Comparison of ENCODE assay signal across 8 cellular contexts in the genomic region with DNA sequence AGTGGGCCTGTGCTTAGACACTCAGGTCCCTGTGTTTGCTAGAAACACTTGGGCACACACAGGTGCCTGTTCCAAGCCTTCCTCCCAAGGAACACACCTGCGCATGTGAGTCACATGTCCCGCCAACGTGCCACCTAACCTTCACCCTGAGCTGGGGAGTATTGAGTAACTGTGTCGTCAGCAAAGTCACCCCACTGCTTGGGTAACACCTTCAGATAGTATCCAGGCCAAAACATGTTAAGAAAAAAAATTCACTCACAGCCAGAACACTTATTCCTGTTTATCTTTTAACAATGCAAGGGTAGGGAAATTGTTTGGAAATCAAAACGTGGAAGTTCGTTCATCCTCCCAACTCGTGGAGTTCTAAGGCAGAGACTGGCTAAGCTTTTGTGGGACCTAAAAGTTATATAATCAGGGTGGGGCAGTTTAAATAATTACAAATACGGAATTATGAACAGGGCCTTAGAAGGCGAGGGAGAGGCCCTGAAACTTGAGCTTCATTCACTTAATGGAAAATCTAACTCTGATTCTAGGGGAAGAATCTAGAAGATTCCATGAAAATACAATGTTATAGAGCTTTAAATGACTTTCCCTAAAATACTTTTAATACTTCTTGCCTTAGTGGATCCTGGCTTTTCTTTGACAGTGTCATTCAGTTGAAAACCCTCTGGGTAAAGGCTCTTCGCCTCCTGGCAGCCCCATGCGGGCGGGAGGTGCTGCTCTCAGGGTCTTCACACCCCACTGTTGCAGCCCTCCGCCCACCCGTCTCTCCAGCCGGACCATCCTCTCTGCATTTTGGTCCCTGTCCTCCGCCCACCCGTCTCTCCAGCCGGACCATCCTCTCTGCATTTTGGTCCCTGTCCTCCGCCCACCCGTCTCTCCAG. TPM values are rescaled to one million over a fixed set of nuclear protein-coding genes. Genes with fewer than 3 reads are reported as not detected.
DNase-seq lines count a peak whose midpoint lies in the region; ATAC-seq and TF ChIP-seq lines count a peak whose summit lies in the region.

No MANE protein-coding gene starts in this region.

- intact Hi-C loops in Caco-2 (cut with micrococcal nuclease; ENCODE audit: unreplicated experiment): loop anchor here (2.0 kb wide), 2 partner anchors 30 to 130 kb away; a partner anchor contains a TSS

- H3K4me1 ChIP-seq in Caco-2: peaks cover 13% of the 10 kb centered on the region; the same call in 1 of the 2 replicates
- no peaks in the 10 kb centered on the region for H3K4me1 ChIP-seq in endodermal cell (ENCODE audit: control insufficient read depth, insufficient read depth, low read length)

- TF ChIP-seq CTCF in Caco-2 (IDR thresholded peaks at IDR 0.05; ENCODE audit: insufficient read depth in 1 of 2, low read depth in 1 of 2, low read length in 1 of 2, severe bottlenecking in 1 of 2, unreplicated experiment in 1 of 2) (no peak), endodermal cell (conservative IDR thresholded peaks at IDR 0.05) (peak; percentile 21), nephron (IDR thresholded peaks at IDR 0.05; ENCODE audit: unreplicated experiment in 3 of 3) (no peak), type B pancreatic cell (conservative IDR thresholded peaks at IDR 0.05) (no peak)

- peak; percentile 46 to 75 for DNase-seq in Caco-2
- DNase-seq in activated CD4-positive, alpha-beta T cell treated with anti-CD3 and anti-CD28 coated beads for 48 hours: peak; percentile 61
- peak; percentile 54 for DNase-seq in endodermal cell
- no peak for DNase-seq in type B pancreatic cell (ENCODE audit: extremely low spot score, unreplicated experiment)
- DNase-seq in GM19238 (ENCODE audit: insufficient read length, low spot score): no peak
- DNase-seq in GOT3 (lab: John Stamatoyannopoulos, UW): no peak

- POLR2A ChIA-PET in Caco-2 (lab: Charles Lee): interaction anchor here (0.7 to 2.0 kb wide), 2 partner anchors 30 to 156 kb away, joined by 3 to 5 read pairs; a partner anchor contains a TSS

- H3K9me3 Mint-ChIP-seq in Caco-2 (ENCODE audit: unreplicated experiment) (no peaks in the 10 kb centered on the region), endodermal cell (peaks cover 3% of the 10 kb centered on the region), nephron (no peaks in the 10 kb centered on the region), type B pancreatic cell (peaks cover 5% of the 10 kb centered on the region)

- ATAC-seq in HG03442 (IDR thresholded peaks at IDR 0.05; ENCODE audit: unreplicated experiment): no peak

- H3K4me3 ChIP-seq in Caco-2 (ENCODE audit: low read depth, low read length) (no peak overlapping the region), endodermal cell (ENCODE audit: low read length) (no peak overlapping the region)

- H3K27me3 ChIP-seq in Caco-2 (replicated peaks; ENCODE audit: control insufficient read depth, insufficient read depth, low read length) (no peaks in the 10 kb centered on the region), endodermal cell (ENCODE audit: control insufficient read depth, insufficient read depth, low read length, poor library complexity, severe bottlenecking) (peaks cover 7% of the 10 kb centered on the region)

- H3K9me3 ChIP-seq in Caco-2 (no peaks in the 10 kb centered on the region), endodermal cell (ENCODE audit: control insufficient read depth, low read length) (no peaks in the 10 kb centered on the region)

- CTCF ChIA-PET in Caco-2 (lab: Charles Lee): interaction anchor here (1.0 to 2.9 kb wide), 4 partner anchors 31 to 279 kb away, joined by 3 to 15 read pairs (median 3); a partner anchor contains a TSS

- BruUV-seq in Caco-2 (replicated peaks; lab: Mats Ljungman, UMichigan): no TSS peak

- H3K36me3 Mint-ChIP-seq in Caco-2 (ENCODE audit: insufficient read depth, unreplicated experiment): peaks cover 15% of the 10 kb centered on the region
- H3K36me3 Mint-ChIP-seq in endodermal cell (ENCODE audit: low read depth): no peaks in the 10 kb centered on the region
- H3K36me3 Mint-ChIP-seq in nephron (ENCODE audit: low read depth): no peaks in the 10 kb centered on the region
- H3K36me3 Mint-ChIP-seq in type B pancreatic cell: peaks cover 4% of the 10 kb centered on the region

- no peak overlapping the region for H3K9ac ChIP-seq in endodermal cell (ENCODE audit: extremely low read depth, low read length, poor library complexity, severe bottlenecking)

- H3K27me3 Mint-ChIP-seq in Caco-2 (ENCODE audit: insufficient read depth, unreplicated experiment) (no peaks in the 10 kb centered on the region), endodermal cell (ENCODE audit: insufficient read depth) (peaks cover 73% of the 10 kb centered on the region), nephron (ENCODE audit: low read depth) (peaks cover 19% of the 10 kb centered on the region), type B pancreatic cell (peaks cover 39% of the 10 kb centered on the region)

- no peaks in the 10 kb centered on the region for H3K4me1 Mint-ChIP-seq in Caco-2 (ENCODE audit: low read depth, unreplicated experiment)
- peaks cover 2% of the 10 kb centered on the region for H3K4me1 Mint-ChIP-seq in endodermal cell
- H3K4me1 Mint-ChIP-seq in nephron: peaks cover 10% of the 10 kb centered on the region
- H3K4me1 Mint-ChIP-seq in type B pancreatic cell (ENCODE audit: unreplicated experiment): peaks cover 4% of the 10 kb centered on the region

- no peak overlapping the region for H3K27ac Mint-ChIP-seq in Caco-2 (ENCODE audit: unreplicated experiment)
- H3K27ac Mint-ChIP-seq in endodermal cell: no peak overlapping the region
- peak overlapping the region in 2 of 3 experiments; percentile 60 to 63 for H3K27ac Mint-ChIP-seq in nephron
- peak overlapping the region; percentile 90 for H3K27ac Mint-ChIP-seq in type B pancreatic cell

- 61 to 64% methylated on average over 11 to 14 of the region's 20 CpGs for WGBS in endodermal cell (ENCODE audit: insufficient coverage in 1 of 2, insufficient read length in 1 of 2), 2 experiments

- H3K4me3 Mint-ChIP-seq in Caco-2 (ENCODE audit: unreplicated experiment): peak overlapping the region; percentile 42
- H3K4me3 Mint-ChIP-seq in endodermal cell: peak overlapping the region; percentile 70
- H3K4me3 Mint-ChIP-seq in nephron: peak overlapping the region; percentile 65 to 76 (median 72)
- peak overlapping the region; percentile 75 for H3K4me3 Mint-ChIP-seq in type B pancreatic cell

- H3K27ac ChIP-seq in endodermal cell (ENCODE audit: low read depth, low read length): no peak overlapping the region

- no peaks in the 10 kb centered on the region for H3K36me3 ChIP-seq in Caco-2 (ENCODE audit: control insufficient read depth, insufficient read depth, low read length)
- no peaks in the 10 kb centered on the region for H3K36me3 ChIP-seq in endodermal cell (ENCODE audit: control insufficient read depth, insufficient read depth, low read length)

RNA-seq across cellular contexts. Expression of a gene that starts 30.3 kb away (rescaled TPM):
- total RNA-seq in Caco-2 (2022): 119 and 125 TPM in 2 replicates
- 100 to 1,000 TPM in 1 of 2 donors, 10 to 100 TPM in 1; 53.7 to 124 TPM for total RNA-seq in endodermal cell
- 37.8 TPM for polyA plus RNA-seq in endodermal cell (2013, experiment 1 of 2)
- 37.2 TPM for polyA plus RNA-seq in endodermal cell (2013, experiment 2 of 2)
- 49.2 and 103 TPM in 2 replicates for total RNA-seq in type B pancreatic cell (ENCODE audit: low replicate concordance)

RNA-seq across cellular contexts. Expression of a gene that starts 31.5 kb away (rescaled TPM):
- total RNA-seq in Caco-2 (2022): 6.9 and 8.5 TPM in 2 replicates
- total RNA-seq in endodermal cell: 1 to 10 TPM in 1 of 2 donors, under 1 TPM in 1; 0.71 to 6.1 TPM
- 9.0 TPM for polyA plus RNA-seq in endodermal cell (2013, experiment 1 of 2)
- polyA plus RNA-seq in endodermal cell (2013, experiment 2 of 2): 8.2 TPM
- 11.3 and 42.9 TPM in 2 replicates for total RNA-seq in type B pancreatic cell (ENCODE audit: low replicate concordance)

Comparison
In these comparisons a context has a peak if more than half of its experiments do, and no peak if none do; other contexts are left out.
1. DNase-seq: peak in Caco-2 (2 of 2), activated CD4-positive, alpha-beta T cell treated with anti-CD3 and anti-CD28 coated beads for 48 hours (single experiment) and endodermal cell (single experiment); none in type B pancreatic cell (single experiment), GM19238 (single experiment) and GOT3 (single experiment).
2. H3K27ac Mint-ChIP-seq: peak in nephron (2 of 3) and type B pancreatic cell (single experiment); none in Caco-2 (single experiment) and endodermal cell (single experiment).
3. Peak in every context shown above with its lines, with median percentiles within 50 percentile points of each other: H3K4me3 Mint-ChIP-seq.